Comparison of ENCODE assay signal across 8 cellular contexts in genomic region chr5:115262405-115263247, GRCh38. TPM values are rescaled to one million over a fixed set of nuclear protein-coding genes. Genes with fewer than 3 reads are reported as not detected.
A peak's percentile ranks its signal among the peaks of the same experiment; 100 is the strongest.
DNase-seq lines count a peak whose midpoint lies in the region; ATAC-seq and TF ChIP-seq lines count a peak whose summit lies in the region.

PGGT1B (minus strand) TSS chr5:115262877; CDS start chr5:115262851, 26 bp downstream.

- H3K4me1 ChIP-seq in SJCRH30: peaks cover 3% of the 10 kb centered on the region; the same call in 1 of the 2 replicates
- H3K4me1 ChIP-seq in stomach smooth muscle (ENCODE audit: control insufficient read depth, insufficient read depth, low read length): peaks cover 2% of the 10 kb centered on the region

- H3K9ac ChIP-seq in stomach smooth muscle (ENCODE audit: low read length in 2 of 2): peak within 1 kb of the TSS; percentile 78 to 88

- H3K27ac ChIP-seq in SJCRH30: peak within 1 kb of the TSS; percentile 85
- peak within 1 kb of the TSS; percentile 76 for H3K27ac ChIP-seq in stomach smooth muscle (ENCODE audit: low read length)

- no peaks in the 10 kb centered on the region for H3K36me3 ChIP-seq in SJCRH30
- H3K36me3 ChIP-seq in stomach smooth muscle (ENCODE audit: control insufficient read depth in 2 of 2, insufficient read depth in 2 of 2, low read length in 2 of 2): no peaks in the 10 kb centered on the region

- H3K36me3 Mint-ChIP-seq in neural crest cell (ENCODE audit: low read depth): no peaks in the 10 kb centered on the region

- no peaks in the 10 kb centered on the region for H3K9me3 ChIP-seq in SJCRH30 (replicated peaks)
- H3K9me3 ChIP-seq in stomach smooth muscle (ENCODE audit: control insufficient read depth in 2 of 2, low read length in 2 of 2): no peaks in the 10 kb centered on the region

- H3K4me3 ChIP-seq in SJCRH30: peak within 1 kb of the TSS; percentile 90
- H3K4me3 ChIP-seq in foreskin fibroblast (ENCODE audit: low read depth in 1 of 2, low read length in 2 of 2): peak within 1 kb of the TSS; percentile 81 to 90
- H3K4me3 ChIP-seq in stomach smooth muscle (ENCODE audit: low read length in 2 of 2): peak within 1 kb of the TSS; percentile 86 to 93

- H3K27ac Mint-ChIP-seq in neural crest cell (ENCODE audit: unreplicated experiment): peak within 1 kb of the TSS; percentile 93

- H3K9me3 Mint-ChIP-seq in neural crest cell: no peaks in the 10 kb centered on the region

- peak; percentile 74 for DNase-seq in EL
- peak; percentile 81 to 88 for DNase-seq in Kasumi-1 (lab: John Stamatoyannopoulos, UW)
- DNase-seq in SJCRH30: peak; percentile 86 to 88
- DNase-seq in activated gamma-delta T cell treated with Interleukin-2 at 50 U/mL for 16 hours: peak; percentile 61
- peak; percentile 57 to 86 for DNase-seq in foreskin fibroblast
- peak; percentile 61 for DNase-seq in neural crest cell (ENCODE audit: low read depth, low spot score)

- H3K27me3 ChIP-seq in SJCRH30 (no peaks in the 10 kb centered on the region), stomach smooth muscle (ENCODE audit: control insufficient read depth in 1 of 2, insufficient read depth in 2 of 2, low read length in 2 of 2) (no peaks in the 10 kb centered on the region)

- ATAC-seq in GM21825 (IDR thresholded peaks at IDR 0.05; ENCODE audit: unreplicated experiment): peak; percentile 87

- H3K4me3 Mint-ChIP-seq in neural crest cell: peak within 1 kb of the TSS; percentile 91

- H3K27me3 Mint-ChIP-seq in neural crest cell (ENCODE audit: low read depth): no peaks in the 10 kb centered on the region

- no peak for TF ChIP-seq CTCF in foreskin fibroblast (IDR thresholded peaks at IDR 0.05; ENCODE audit: low read depth, low read length)
- TF ChIP-seq CTCF in neural crest cell (conservative IDR thresholded peaks at IDR 0.05): no peak

- peaks cover 25% of the 10 kb centered on the region for H3K4me1 Mint-ChIP-seq in neural crest cell

RNA-seq across cellular contexts. Expression of gene PGGT1B, which starts in this region (rescaled TPM):
- total RNA-seq in SJCRH30 (2014; rRNA removed; shearing (Covaris generic)): 20.1 and 22.3 TPM in 2 replicates
- 38.4 and 41.2 TPM in 2 replicates for total RNA-seq in neural crest cell

Comparison
In these comparisons a context has a peak if more than half of its experiments do, and no peak if none do; other contexts are left out.
1. Peak in every context shown above with its lines: DNase-seq, ATAC-seq, H3K4me3 ChIP-seq and H3K27ac ChIP-seq.